In the genomic region with DNA sequence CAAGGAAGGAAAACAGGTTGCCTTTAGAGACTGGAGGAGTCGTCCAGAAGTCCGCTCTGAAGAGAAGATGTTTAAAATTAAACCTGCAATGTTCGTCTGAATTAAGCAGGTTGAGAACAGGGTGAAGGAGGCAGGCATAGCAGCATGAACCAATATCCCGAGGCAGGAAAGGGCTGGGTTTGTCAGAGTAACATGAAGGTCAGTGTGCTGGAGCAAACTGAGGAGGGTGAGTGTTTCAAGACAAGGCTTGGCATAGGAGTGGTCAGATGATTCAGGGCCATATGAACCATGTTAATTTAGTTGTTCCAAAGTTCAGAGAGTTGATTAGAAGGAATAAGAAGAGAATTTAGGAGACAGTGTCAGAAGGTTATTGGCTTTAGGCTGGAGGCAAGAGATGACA, we compare ENCODE assay signal across 17 cellular contexts.
DNase-seq lines count a peak whose midpoint lies in the region; ATAC-seq and TF ChIP-seq lines count a peak whose summit lies in the region.
"Had no signal": no experiment of that assay in that cellular context is flagged by ENCODE, and none has a peak within 500 bp of the region (broad histone marks: within the 10 kb centered on the region; RNA-seq: fewer than 3 reads in every experiment).

No MANE protein-coding gene starts in this region.

- no peak for TF ChIP-seq POLR2A in esophagus squamous epithelium (IDR thresholded peaks at IDR 0.05)

- H3K4me3 ChIP-seq in CD4-positive, alpha-beta memory T cell (ENCODE audit: low read length in 2 of 2): no peak overlapping the region
- no peak overlapping the region for H3K4me3 ChIP-seq in esophagus squamous epithelium
- H3K4me3 ChIP-seq: lower lobe of right lung, Peyer's patch had no signal

- H3K27ac Mint-ChIP-seq in CD4-positive, alpha-beta memory T cell: peak overlapping the region in 5 of 7 donors; percentile 6 to 50 (median 23)
- H3K27ac Mint-ChIP-seq in natural killer cell treated with Interleukin-12 subunit alpha and Interleukin-12 subunit beta and Interleukin-15 and Interleukin-18, amount 100 ng/mL, for 72 hours: peak overlapping the region; percentile 33 to 54
- H3K27ac Mint-ChIP-seq: B cell had no signal

- POLR2A ChIA-PET in CD4-positive, alpha-beta memory T cell (lab: Charles Lee; ENCODE audit: partially characterized antibody): interaction anchor here (1.2 kb wide), 1 partner anchor 12 kb away, joined by 3 read pairs; no protein-coding TSS in a partner anchor

- H3K4me1 Mint-ChIP-seq in CD4-positive, alpha-beta memory T cell: peaks cover 42 to 73% (median 56%) of the 10 kb centered on the region in 4 donors
- H3K4me1 Mint-ChIP-seq in natural killer cell treated with Interleukin-12 subunit alpha and Interleukin-12 subunit beta and Interleukin-15 and Interleukin-18, amount 100 ng/mL, for 72 hours (ENCODE audit: low read depth in 2 of 2): peaks cover 43 to 51% of the 10 kb centered on the region in 2 donors

- H3K36me3 Mint-ChIP-seq in CD4-positive, alpha-beta memory T cell: peaks cover 30 to 40% of the 10 kb centered on the region in 2 donors
- H3K36me3 Mint-ChIP-seq in natural killer cell treated with Interleukin-12 subunit alpha and Interleukin-12 subunit beta and Interleukin-15 and Interleukin-18, amount 100 ng/mL, for 72 hours: peaks cover 22% of the 10 kb centered on the region

- intact Hi-C loops in CD4-positive, alpha-beta memory T cell (cut with micrococcal nuclease): no loop called here
- intact Hi-C loops in esophagus squamous epithelium (cut with DNase I): no loop called here

- H3K27me3 ChIP-seq in CD4-positive, alpha-beta memory T cell (ENCODE audit: insufficient read depth, low read length): no peaks in the 10 kb centered on the region
- H3K27me3 ChIP-seq in esophagus squamous epithelium: no peaks in the 10 kb centered on the region
- H3K27me3 ChIP-seq: Peyer's patch had no signal

- no peak overlapping the region for H3K27ac ChIP-seq in CD4-positive, alpha-beta memory T cell (ENCODE audit: low read depth, low read length)
- H3K27ac ChIP-seq in esophagus squamous epithelium: peak overlapping the region; percentile 24 to 86 (median 68)
- H3K27ac ChIP-seq: lower lobe of right lung, parathyroid adenoma had no signal

- CTCF ChIA-PET in CD4-positive, alpha-beta memory T cell (lab: Charles Lee; ENCODE audit: partially characterized antibody): no interaction called here

- no peaks in the 10 kb centered on the region for H3K36me3 ChIP-seq in CD4-positive, alpha-beta memory T cell (ENCODE audit: insufficient read depth, low read length)
- H3K36me3 ChIP-seq in esophagus squamous epithelium: no peaks in the 10 kb centered on the region
- H3K36me3 ChIP-seq: lower lobe of right lung, Peyer's patch had no signal

- no peak for TF ChIP-seq CTCF in esophagus squamous epithelium (IDR thresholded peaks at IDR 0.05)

- H3K9me3 ChIP-seq in CD4-positive, alpha-beta memory T cell (ENCODE audit: control insufficient read depth in 1 of 2, low read length in 2 of 2): peaks cover 0 to 4% of the 10 kb centered on the region in 2 donors
- peaks cover 0 to 8% (median 7%) of the 10 kb centered on the region in 3 donors for H3K9me3 ChIP-seq in esophagus squamous epithelium
- H3K9me3 ChIP-seq: lower lobe of right lung, Peyer's patch had no signal

- no peak for DNase-seq in CD4-positive, alpha-beta memory T cell
- DNase-seq in NCI-H226: peak; percentile 19
- no peak for DNase-seq in esophagus squamous epithelium (lab: John Stamatoyannopoulos, UW)
- DNase-seq in natural killer cell treated with Interleukin-12 subunit alpha and Interleukin-12 subunit beta and Interleukin-15 and Interleukin-18, amount 100 ng/mL, for 72 hours (ENCODE audit: low spot score): no peak
- DNase-seq in stimulated activated CD4-positive, alpha-beta T cell treated with anti-CD3 and anti-CD28 coated beads, Interleukin-15, amount 100 ng/mL, for 24 hours: no peak
- no peak for DNase-seq in activated CD4-positive, alpha-beta T cell treated with anti-CD3 and anti-CD28 coated beads, Interleukin-2, amount 50 U/mL, for 48 hours
- DNase-seq: activated naive CD4-positive, alpha-beta T cell treated with anti-CD3 and anti-CD28 coated beads, Interleukin-2, amount 50 U/mL, for 16 hours; lower lobe of right lung; NCI-H1092; NCI-H446; Peyer's patch; stimulated activated CD4-positive, alpha-beta T cell treated with anti-CD3 and anti-CD28 coated beads, Interleukin-1b, Interleukin-23, amount 100 ng/mL, for 48 hours had no signal

- peak; percentile 57 to 64 for ATAC-seq in natural killer cell treated with Interleukin-12 subunit alpha and Interleukin-12 subunit beta and Interleukin-15 and Interleukin-18, amount 100 ng/mL, for 72 hours
- ATAC-seq in HG02840 (IDR thresholded peaks at IDR 0.05; ENCODE audit: low FRiP score, unreplicated experiment) (no peak), HG03439 (IDR thresholded peaks at IDR 0.05; ENCODE audit: unreplicated experiment) (no peak)
- ATAC-seq: HCT116 had no signal

- H3K4me3 Mint-ChIP-seq in CD4-positive, alpha-beta memory T cell: peak overlapping the region in 5 of 8 donors; percentile 33 to 57 (median 51)
- peak overlapping the region; percentile 41 for H3K4me3 Mint-ChIP-seq in natural killer cell treated with Interleukin-12 subunit alpha and Interleukin-12 subunit beta and Interleukin-15 and Interleukin-18, amount 100 ng/mL, for 72 hours
- H3K4me3 Mint-ChIP-seq: B cell had no signal

- H3K9me3 Mint-ChIP-seq in CD4-positive, alpha-beta memory T cell: peaks cover 0 to 10% (median 5%) of the 10 kb centered on the region in 8 donors
- peaks cover 16% of the 10 kb centered on the region for H3K9me3 Mint-ChIP-seq in natural killer cell treated with Interleukin-12 subunit alpha and Interleukin-12 subunit beta and Interleukin-15 and Interleukin-18, amount 100 ng/mL, for 72 hours

- no peaks in the 10 kb centered on the region for H3K27me3 Mint-ChIP-seq in CD4-positive, alpha-beta memory T cell
- H3K27me3 Mint-ChIP-seq in natural killer cell treated with Interleukin-12 subunit alpha and Interleukin-12 subunit beta and Interleukin-15 and Interleukin-18, amount 100 ng/mL, for 72 hours: no peaks in the 10 kb centered on the region
- H3K27me3 Mint-ChIP-seq: B cell had no signal

- peaks cover 49% of the 10 kb centered on the region for H3K4me1 ChIP-seq in CD4-positive, alpha-beta memory T cell (ENCODE audit: insufficient read depth, low read length)
- H3K4me1 ChIP-seq in esophagus squamous epithelium: peaks cover 16 to 58% (median 32%) of the 10 kb centered on the region in 3 donors

- 50 to 53% methylated on average over 4 of the region's 4 CpGs for WGBS in esophagus squamous epithelium, 2 donors

Comparison
In these comparisons a context has a peak if more than half of its experiments do, and no peak if none do; other contexts are left out.
1. ATAC-seq: peak in natural killer cell treated with Interleukin-12 subunit alpha and Interleukin-12 subunit beta and Interleukin-15 and Interleukin-18, amount 100 ng/mL, for 72 hours (2 of 2); none in HG02840 (single experiment) and HG03439 (single experiment).